10 cellular contexts compared by ENCODE assay signal in genomic region chrX:121030083-121030482, GRCh38. TPM values are rescaled to one million over a fixed set of nuclear protein-coding genes. Genes with fewer than 3 reads are reported as not detected.
"Had no signal": no experiment of that assay in that cellular context is flagged by ENCODE, and none has a peak within 500 bp of the region (broad histone marks: within the 10 kb centered on the region; RNA-seq: fewer than 3 reads in every experiment).

No MANE protein-coding gene starts in this region.

- H3K4me2 ChIP-seq: KMS-11 had no signal

- H3K27me3 Mint-ChIP-seq: IgD-negative memory B cell had no signal

- H3K9ac ChIP-seq: KMS-11 had no signal

- FAIRE-seq: HTR-8/SVneo, K562 had no signal

- DNase-seq: IMR-90, KBM-7, KG1 had no signal

- H3K27ac ChIP-seq: HL-60, KMS-11 had no signal

- H3K4me3 ChIP-seq: K562 had no signal

- H3K4me3 Mint-ChIP-seq: IgD-negative memory B cell had no signal

- ATAC-seq: K562 had no signal

- H3K36me3 Mint-ChIP-seq: IgD-negative memory B cell had no signal

- H3K4me1 Mint-ChIP-seq: IgD-negative memory B cell had no signal

RNA-seq across cellular contexts. Expression of gene CT47A1, which starts 44.5 kb away (rescaled TPM):
- total RNA-seq: HT-29, HT1080, IMR-90 had no signal
- polyA plus RNA-seq: IgD-negative memory B cell, IMR-90, K562 had no signal

RNA-seq across cellular contexts. Expression of gene CT47A2, which starts 49.4 kb away (rescaled TPM):
- total RNA-seq: HT-29, HT1080, IMR-90, K562 had no signal
- polyA plus RNA-seq: IgD-negative memory B cell, IMR-90, K562 had no signal

RNA-seq across cellular contexts. Expression of gene CT47A3, which starts 54.2 kb away (rescaled TPM):
- total RNA-seq: HT-29, HT1080, IMR-90, K562 had no signal
- polyA plus RNA-seq: IgD-negative memory B cell, IMR-90, K562 had no signal

RNA-seq across cellular contexts. Expression of gene CT47A4, which starts 59.1 kb away (rescaled TPM):
- total RNA-seq: HT-29, HT1080, IMR-90, K562 had no signal
- polyA plus RNA-seq: IgD-negative memory B cell, IMR-90, K562 had no signal
